17 cellular contexts compared by ENCODE assay signal in the genomic region with DNA sequence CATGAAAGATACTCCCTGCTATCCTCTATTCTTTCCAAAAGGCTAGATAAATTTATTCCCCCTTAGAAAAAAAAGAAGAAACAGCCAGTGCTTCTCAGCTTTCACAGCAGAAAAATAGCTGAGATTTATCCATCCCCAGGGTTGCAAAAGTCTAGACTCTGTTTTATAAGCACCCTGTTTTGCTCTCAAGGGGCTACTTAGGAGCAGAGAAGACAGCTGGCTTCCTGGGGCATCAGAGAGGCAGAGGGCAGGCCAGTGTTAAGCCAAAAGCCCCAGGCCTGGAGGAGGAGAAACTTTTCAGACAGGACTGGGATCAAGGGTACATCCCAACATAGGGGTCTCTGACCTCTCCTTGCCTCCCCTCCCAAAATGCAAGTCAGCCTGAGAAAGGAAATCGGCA. TPM values are rescaled to one million over a fixed set of nuclear protein-coding genes. Genes with fewer than 3 reads are reported as not detected.
A peak's percentile ranks its signal among the peaks of the same experiment; 100 is the strongest.
DNase-seq lines count a peak whose midpoint lies in the region; ATAC-seq, FAIRE-seq and TF ChIP-seq lines count a peak whose summit lies in the region.
"Had no signal": no experiment of that assay in that cellular context is flagged by ENCODE, and none has a peak within 500 bp of the region (broad histone marks: within the 10 kb centered on the region; RNA-seq: fewer than 3 reads in every experiment).

No MANE protein-coding gene starts in this region.

- no peak for FAIRE-seq in keratinocyte (lab: Jason Lieb, UNC)

- H3K4me1 ChIP-seq in RWPE2 (ENCODE audit: insufficient read depth, poor library complexity, severe bottlenecking), result peaks cover 40% of the 10 kb centered on the region
- H3K4me1 ChIP-seq in keratinocyte (ENCODE audit: control insufficient read depth, extremely low read depth, insufficient read depth, low read length), result peaks cover 64% of the 10 kb centered on the region
- peaks cover 45 to 98% (median 70%) of the 10 kb centered on the region in 4 donors for H3K4me1 ChIP-seq in stomach

- no peak for ATAC-seq in RWPE2 (ENCODE audit: low read depth)

- peaks cover 68% of the 10 kb centered on the region for H4K20me1 ChIP-seq in keratinocyte (ENCODE audit: control insufficient read depth, extremely low read depth, insufficient read depth, low read length)

- H3K4me2 ChIP-seq in keratinocyte (ENCODE audit: control insufficient read depth, extremely low read depth, insufficient read depth, low read depth, low read length), result peak overlapping the region; percentile 99

- H3K27ac ChIP-seq in RWPE2 (ENCODE audit: poor library complexity, severe bottlenecking) (peak overlapping the region; percentile 94), keratinocyte (ENCODE audit: control insufficient read depth, insufficient read depth, low read length) (peak overlapping the region; percentile 100), stomach (peak overlapping the region in 3 of 5 donors; percentile 60 to 83 (median 81))

- peaks cover 91% of the 10 kb centered on the region for H3K79me2 ChIP-seq in keratinocyte (ENCODE audit: control insufficient read depth, insufficient read depth, low read length)

- no peak overlapping the region for H3K4me3 Mint-ChIP-seq in activated CD4-positive, alpha-beta T cell treated with anti-CD3 and anti-CD28 coated beads, Interleukin-2, amount 10 ng/mL, durations not matched to agents 24 days and 14 days
- no peak overlapping the region for H3K4me3 Mint-ChIP-seq in activated CD4-positive, alpha-beta T cell treated with anti-CD3 and anti-CD28 coated beads, Interleukin-2, amount 10 ng/mL, durations not matched to agents 7 days and 5 days
- H3K4me3 Mint-ChIP-seq: memory B cell; stimulated activated naive CD8-positive, alpha-beta T cell treated with anti-CD3 and anti-CD28 coated beads, Interleukin-15, Interleukin-2, amounts not matched to agents 100 ng/mL and 50 ng/mL, for 24 hours; T-helper 2 cell treated with Interferon-gamma antibody and Interleukin-4, amounts not matched to agents 5 μg/mL and 100 μg/mL, for 36 hours had no signal

- CTCF ChIA-PET in activated CD4-positive, alpha-beta T cell treated with anti-CD3 and anti-CD28 coated beads, Interleukin-2, amount 10 ng/mL, durations not matched to agents 7 days and 5 days (lab: Charles Lee), result interaction anchor here (0.6 to 1.8 kb wide), 5 partner anchors 14 to 100 kb away, joined by 3 to 8 read pairs (median 4); a partner anchor contains a TSS

- no peaks in the 10 kb centered on the region for H3K27me3 Mint-ChIP-seq in activated CD4-positive, alpha-beta T cell treated with anti-CD3 and anti-CD28 coated beads, Interleukin-2, amount 10 ng/mL, durations not matched to agents 24 days and 14 days
- no peaks in the 10 kb centered on the region for H3K27me3 Mint-ChIP-seq in activated CD4-positive, alpha-beta T cell treated with anti-CD3 and anti-CD28 coated beads, Interleukin-2, amount 10 ng/mL, durations not matched to agents 7 days and 5 days
- H3K27me3 Mint-ChIP-seq: stimulated activated naive CD8-positive, alpha-beta T cell treated with anti-CD3 and anti-CD28 coated beads, Interleukin-15, Interleukin-2, amounts not matched to agents 100 ng/mL and 50 ng/mL, for 24 hours had no signal

- POLR2A ChIA-PET in activated CD4-positive, alpha-beta T cell treated with anti-CD3 and anti-CD28 coated beads, Interleukin-2, amount 10 ng/mL, durations not matched to agents 7 days and 5 days (lab: Charles Lee), result no interaction called here

- no peak overlapping the region for H3K4me3 ChIP-seq in RWPE2 (ENCODE audit: severe bottlenecking)
- peak overlapping the region; percentile 71 to 97 (median 97) for H3K4me3 ChIP-seq in keratinocyte (ENCODE audit: control insufficient read depth in 2 of 3, extremely low read depth in 1 of 3, insufficient read depth in 2 of 3, low read depth in 1 of 3, low read length in 3 of 3)
- peak overlapping the region in 2 of 4 donors; percentile 11 to 15 for H3K4me3 ChIP-seq in stomach

- dilution Hi-C loops in keratinocyte (cut with MboI; ENCODE audit: extremely low pct_ligation_motif_present, low sequenced_read_pairs), result no loop called here

- DNase-seq in activated CD4-positive, alpha-beta T cell treated with anti-CD3 and anti-CD28 coated beads, Interleukin-2, amount 10 ng/mL, durations not matched to agents 24 days and 14 days, result no peak
- no peak for DNase-seq in activated CD4-positive, alpha-beta T cell treated with anti-CD3 and anti-CD28 coated beads, Interleukin-2, amount 10 ng/mL, durations not matched to agents 7 days and 5 days
- DNase-seq in RWPE2 (ENCODE audit: low spot score) (no peak), keratinocyte (ENCODE audit: low read depth, low spot score) (peak; percentile 15), stomach (no peak), NK-92 (lab: John Stamatoyannopoulos, UW; ENCODE audit: unreplicated experiment) (no peak), HuH-7.5 (ENCODE audit: low spot score) (no peak), MV-4-11 (lab: John Stamatoyannopoulos, UW) (no peak)
- DNase-seq: amygdala, foreskin melanocyte, NCI-H146, SIG-M5 had no signal

- H3K9ac ChIP-seq in keratinocyte (ENCODE audit: control insufficient read depth, extremely low read depth, insufficient read depth, low read length), result peak overlapping the region; percentile 99

- H3K36me3 ChIP-seq in RWPE2 (ENCODE audit: low read depth) (peaks cover 74% of the 10 kb centered on the region), keratinocyte (ENCODE audit: control insufficient read depth in 2 of 2, extremely low read depth in 1 of 2, insufficient read depth in 2 of 2, low read length in 2 of 2) (peaks cover 50 to 76% of the 10 kb centered on the region in 2 experiments), stomach (peaks cover 0 to 20% (median 0%) of the 10 kb centered on the region in 4 donors)

- H3K27me3 ChIP-seq in RWPE2 (ENCODE audit: insufficient read depth, poor library complexity, severe bottlenecking) (no peaks in the 10 kb centered on the region), keratinocyte (ENCODE audit: control insufficient read depth, extremely low read depth, insufficient read depth, low read length) (no peaks in the 10 kb centered on the region), stomach (no peaks in the 10 kb centered on the region)

- H3K4me1 Mint-ChIP-seq in activated CD4-positive, alpha-beta T cell treated with anti-CD3 and anti-CD28 coated beads, Interleukin-2, amount 10 ng/mL, durations not matched to agents 24 days and 14 days, result peaks cover 65% of the 10 kb centered on the region
- peaks cover 34% of the 10 kb centered on the region for H3K4me1 Mint-ChIP-seq in activated CD4-positive, alpha-beta T cell treated with anti-CD3 and anti-CD28 coated beads, Interleukin-2, amount 10 ng/mL, durations not matched to agents 7 days and 5 days
- H3K4me1 Mint-ChIP-seq: memory B cell had no signal

- no peak for TF ChIP-seq POLR2A in stomach (IDR thresholded peaks at IDR 0.05)

- peak overlapping the region; percentile 22 for H3K27ac Mint-ChIP-seq in activated CD4-positive, alpha-beta T cell treated with anti-CD3 and anti-CD28 coated beads, Interleukin-2, amount 10 ng/mL, durations not matched to agents 24 days and 14 days
- no peak overlapping the region for H3K27ac Mint-ChIP-seq in activated CD4-positive, alpha-beta T cell treated with anti-CD3 and anti-CD28 coated beads, Interleukin-2, amount 10 ng/mL, durations not matched to agents 7 days and 5 days
- H3K27ac Mint-ChIP-seq: memory B cell; stimulated activated naive CD8-positive, alpha-beta T cell treated with anti-CD3 and anti-CD28 coated beads, Interleukin-15, Interleukin-2, amounts not matched to agents 100 ng/mL and 50 ng/mL, for 24 hours; T-helper 2 cell treated with Interferon-gamma antibody and Interleukin-4, amounts not matched to agents 5 μg/mL and 100 μg/mL, for 36 hours had no signal

- intact Hi-C loops in activated CD4-positive, alpha-beta T cell treated with anti-CD3 and anti-CD28 coated beads, Interleukin-2, amount 10 ng/mL, durations not matched to agents 24 days and 14 days (cut with micrococcal nuclease), result no loop called here
- intact Hi-C loops in stomach (cut with DNase I; ENCODE audit: low total_unique reads), result no loop called here

- no peak for TF ChIP-seq EP300 in stomach (IDR thresholded peaks at IDR 0.05)

- no peaks in the 10 kb centered on the region for H3K9me3 Mint-ChIP-seq in activated CD4-positive, alpha-beta T cell treated with anti-CD3 and anti-CD28 coated beads, Interleukin-2, amount 10 ng/mL, durations not matched to agents 24 days and 14 days
- no peaks in the 10 kb centered on the region for H3K9me3 Mint-ChIP-seq in activated CD4-positive, alpha-beta T cell treated with anti-CD3 and anti-CD28 coated beads, Interleukin-2, amount 10 ng/mL, durations not matched to agents 7 days and 5 days
- H3K9me3 Mint-ChIP-seq: memory B cell; stimulated activated naive CD8-positive, alpha-beta T cell treated with anti-CD3 and anti-CD28 coated beads, Interleukin-15, Interleukin-2, amounts not matched to agents 100 ng/mL and 50 ng/mL, for 24 hours; T-helper 2 cell treated with Interferon-gamma antibody and Interleukin-4, amounts not matched to agents 5 μg/mL and 100 μg/mL, for 36 hours had no signal

- 93 to 100% (median 98%) methylated on average over 1 of the region's 1 CpG for WGBS in stomach, 5 donors

- no peak overlapping the region for H2AFZ ChIP-seq in keratinocyte (ENCODE audit: control insufficient read depth, low read length)

- H3K9me3 ChIP-seq in RWPE2 (ENCODE audit: severe bottlenecking) (no peaks in the 10 kb centered on the region), keratinocyte (ENCODE audit: control insufficient read depth, low read depth, low read length) (no peaks in the 10 kb centered on the region), stomach (no peaks in the 10 kb centered on the region)

- H3K9me1 ChIP-seq in keratinocyte (ENCODE audit: control insufficient read depth, extremely low read depth, insufficient read depth, low read length), result no peaks in the 10 kb centered on the region

- TF ChIP-seq CTCF in RWPE2 (IDR thresholded peaks at IDR 0.05; ENCODE audit: poor library complexity, severe bottlenecking) (no peak), keratinocyte (optimal IDR thresholded peaks at IDR 0.05 in 1 of 3, IDR thresholded peaks at IDR 0.05 in 1 of 3, conservative IDR thresholded peaks at IDR 0.05 in 1 of 3; ENCODE audit: extremely low read depth in 1 of 3, insufficient read depth in 2 of 3, low read length in 3 of 3) (no peak), stomach (IDR thresholded peaks at IDR 0.05) (no peak)

- H3K36me3 Mint-ChIP-seq in activated CD4-positive, alpha-beta T cell treated with anti-CD3 and anti-CD28 coated beads, Interleukin-2, amount 10 ng/mL, durations not matched to agents 24 days and 14 days (ENCODE audit: low read depth), result peaks cover 8% of the 10 kb centered on the region
- H3K36me3 Mint-ChIP-seq in activated CD4-positive, alpha-beta T cell treated with anti-CD3 and anti-CD28 coated beads, Interleukin-2, amount 10 ng/mL, durations not matched to agents 7 days and 5 days (ENCODE audit: low read depth), result no peaks in the 10 kb centered on the region
- H3K36me3 Mint-ChIP-seq: memory B cell had no signal

RNA-seq across cellular contexts. Expression of a gene that starts 3.9 kb away (rescaled TPM):
- 20.3 and 21.0 TPM in 2 replicates for total RNA-seq in activated CD4-positive, alpha-beta T cell treated with anti-CD3 and anti-CD28 coated beads, Interleukin-2, amount 10 ng/mL, durations not matched to agents 24 days and 14 days
- 1 to 10 TPM; 1.3 to 1.9 TPM for total RNA-seq in activated CD4-positive, alpha-beta T cell treated with anti-CD3 and anti-CD28 coated beads, Interleukin-2, amount 10 ng/mL, durations not matched to agents 7 days and 5 days
- polyA plus RNA-seq in keratinocyte (659 to 1,206 TPM (median 953 TPM) in 3 replicates), stomach (10 to 100 TPM; 12.8 to 46.8 (median 29.9) TPM)
- 649 TPM for polyA plus RNA-seq in keratinocyte (2011; ENCODE audit: low read depth)
- polyA plus RNA-seq in keratinocyte (2011; cell fraction: cytosol; rRNA removed), result 240 and 422 TPM in 2 replicates
- polyA plus RNA-seq in keratinocyte (2011; cell fraction: nucleus; rRNA removed), result 2,965 and 3,376 TPM in 2 replicates
- polyA plus RNA-seq in keratinocyte (2012; ENCODE audit: low replicate concordance), result 638 and 1,913 TPM in 2 replicates
- polyA minus RNA-seq in keratinocyte, result 1,171 to 2,790 TPM (median 1,215 TPM) in 3 replicates
- 1,139 TPM for polyA minus RNA-seq in keratinocyte (2011; cell fraction: cytosol; rRNA and poly(A)+ RNA removed)
- polyA minus RNA-seq in keratinocyte (2011; cell fraction: nucleus; rRNA and poly(A)+ RNA removed), result 3,983 and 4,160 TPM in 2 replicates
- 100 to 1,000 TPM in 1 of 5 donors, 10 to 100 TPM in 4; 14.0 to 105 (median 63.4) TPM for total RNA-seq in stomach

RNA-seq across cellular contexts. Expression of a gene that starts 26.8 kb away (rescaled TPM):
- total RNA-seq in activated CD4-positive, alpha-beta T cell treated with anti-CD3 and anti-CD28 coated beads, Interleukin-2, amount 10 ng/mL, durations not matched to agents 24 days and 14 days, result 449 and 477 TPM in 2 replicates
- total RNA-seq in activated CD4-positive, alpha-beta T cell treated with anti-CD3 and anti-CD28 coated beads, Interleukin-2, amount 10 ng/mL, durations not matched to agents 7 days and 5 days, result under 1 TPM; 0.56 to 0.64 TPM
- polyA plus RNA-seq in keratinocyte, result 31.1 to 60.5 TPM (median 46.2 TPM) in 3 replicates
- polyA plus RNA-seq in keratinocyte (2011; ENCODE audit: low read depth), result 2.0 TPM
- 45.2 and 67.2 TPM in 2 replicates for polyA plus RNA-seq in keratinocyte (2011; cell fraction: cytosol; rRNA removed)
- 31.3 and 33.3 TPM in 2 replicates for polyA plus RNA-seq in keratinocyte (2011; cell fraction: nucleus; rRNA removed)
- polyA plus RNA-seq in keratinocyte (2012; ENCODE audit: low replicate concordance), result 3.9 and 107 TPM in 2 replicates
- 10.4 to 24.7 TPM (median 10.7 TPM) in 3 replicates for polyA minus RNA-seq in keratinocyte
- 65.2 TPM for polyA minus RNA-seq in keratinocyte (2011; cell fraction: cytosol; rRNA and poly(A)+ RNA removed)
- polyA minus RNA-seq in keratinocyte (2011; cell fraction: nucleus; rRNA and poly(A)+ RNA removed), result 10.7 and 14.3 TPM in 2 replicates
- 10 to 100 TPM in 4 of 5 donors, not detected in 1; 11.0 to 75.2 (median 45.0) TPM for total RNA-seq in stomach
- polyA plus RNA-seq in stomach, result 100 to 1,000 TPM in 1 of 3 donors, 10 to 100 TPM in 2; 48.7 to 227 (median 65.5) TPM
- total RNA-seq: HT1080 had no signal

RNA-seq across cellular contexts. Expression of a gene that starts 56.3 kb away (rescaled TPM):
- total RNA-seq in activated CD4-positive, alpha-beta T cell treated with anti-CD3 and anti-CD28 coated beads, Interleukin-2, amount 10 ng/mL, durations not matched to agents 24 days and 14 days, result 15.1 TPM in 2 replicates
- total RNA-seq in activated CD4-positive, alpha-beta T cell treated with anti-CD3 and anti-CD28 coated beads, Interleukin-2, amount 10 ng/mL, durations not matched to agents 7 days and 5 days, result 1 to 10 TPM; 1.5 TPM
- polyA plus RNA-seq in keratinocyte, result 2.7 to 7.4 TPM (median 3.4 TPM) in 3 replicates
- 1.0 TPM for polyA plus RNA-seq in keratinocyte (2011; ENCODE audit: low read depth)
- 1.3 and 1.9 TPM in 2 replicates for polyA plus RNA-seq in keratinocyte (2011; cell fraction: cytosol; rRNA removed)
- 3.9 and 4.0 TPM in 2 replicates for polyA plus RNA-seq in keratinocyte (2011; cell fraction: nucleus; rRNA removed)
- 1.4 and 5.4 TPM in 2 replicates for polyA plus RNA-seq in keratinocyte (2012; ENCODE audit: low replicate concordance)
- polyA minus RNA-seq in keratinocyte, result 0.22 to 1.7 TPM in 2 of 3 replicates, not detected in the other
- not detected for polyA minus RNA-seq in keratinocyte (2011; cell fraction: cytosol; rRNA and poly(A)+ RNA removed)
- 0.84 and 3.9 TPM in 2 replicates for polyA minus RNA-seq in keratinocyte (2011; cell fraction: nucleus; rRNA and poly(A)+ RNA removed)
- 1 to 10 TPM in 3 of 5 donors, not detected in 2; 2.0 to 2.9 (median 2.3) TPM for total RNA-seq in stomach
- 10 to 100 TPM in 1 of 3 donors, 1 to 10 TPM in 2; 1.5 to 14.0 (median 4.7) TPM for polyA plus RNA-seq in stomach
- total RNA-seq: chondrocyte had no signal
